ENCODE assay signal across 9 cellular contexts in the genomic region with DNA sequence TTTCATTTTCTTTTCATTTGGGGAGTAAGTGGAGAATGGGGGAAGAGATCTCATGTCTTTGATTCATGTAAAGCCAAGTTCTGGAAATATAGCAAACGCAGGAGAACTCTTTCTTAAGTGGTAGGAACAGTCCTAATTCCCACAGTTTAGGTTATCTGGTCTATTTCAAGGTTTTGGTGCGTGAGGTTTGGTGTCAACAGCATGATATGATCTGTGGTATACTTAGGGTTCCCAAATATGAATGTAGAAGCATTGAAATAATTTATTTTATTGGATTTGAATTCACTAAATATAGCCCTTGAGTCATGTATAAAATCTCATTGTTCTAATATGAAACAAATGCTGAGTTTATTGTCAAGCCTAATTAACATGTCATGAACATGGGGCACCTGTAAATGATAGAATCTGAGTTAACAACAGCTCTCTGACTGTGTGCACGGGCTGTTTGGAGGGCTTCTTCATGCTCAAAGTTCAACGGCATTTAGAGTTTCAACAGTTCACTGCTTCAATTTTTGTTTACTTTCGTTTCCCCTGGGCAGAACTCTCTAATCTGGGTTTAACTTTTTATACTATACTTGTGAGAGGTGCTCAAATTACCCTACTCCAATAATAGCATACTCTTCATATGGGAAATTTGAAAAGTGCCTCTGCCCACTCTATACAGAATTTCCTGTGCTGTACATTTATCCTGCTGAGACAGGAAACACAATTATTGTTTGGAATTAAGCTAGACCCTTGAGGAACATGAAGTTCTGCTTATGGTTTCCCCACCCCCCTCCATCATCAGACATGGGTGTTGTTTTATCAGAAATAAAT.
DNase-seq lines count a peak whose midpoint lies in the region; ATAC-seq and TF ChIP-seq lines count a peak whose summit lies in the region.
"Had no signal": no experiment of that assay in that cellular context is flagged by ENCODE, and none has a peak within 500 bp of the region (broad histone marks: within the 10 kb centered on the region; RNA-seq: fewer than 3 reads in every experiment).

No MANE protein-coding gene starts in this region.

- no peak for DNase-seq in activated naive CD4-positive, alpha-beta T cell treated with anti-CD3 and anti-CD28 coated beads for 36 hours
- DNase-seq in activated naive CD4-positive, alpha-beta T cell treated with anti-CD3 and anti-CD28 coated beads, Interleukin-2, amount 50 U/mL, for 16 hours, result no peak
- DNase-seq in KBM-7 (peak; percentile 71), adrenal gland (no peak), left lung (no peak), tibial nerve (ENCODE audit: low spot score in 2 of 2) (no peak), NCI-H345 treated with DMSO at 0.1 percent for 48 hours (lab: John Stamatoyannopoulos, UW; ENCODE audit: unreplicated experiment) (no peak)
- DNase-seq: left cardiac atrium had no signal

- no peaks in the 10 kb centered on the region for H3K36me3 ChIP-seq in adrenal gland (replicated peaks in 1 of 2)
- H3K36me3 ChIP-seq in left lung, result no peaks in the 10 kb centered on the region
- H3K36me3 ChIP-seq in tibial nerve, result no peaks in the 10 kb centered on the region

- intact Hi-C loops in activated naive CD4-positive, alpha-beta T cell treated with anti-CD3 and anti-CD28 coated beads for 36 hours (cut with micrococcal nuclease), result no loop called here
- intact Hi-C loops in adrenal gland (cut with DNase I) (no loop called here), left lung (cut with DNase I) (no loop called here)

- H3K36me3 Mint-ChIP-seq in activated naive CD4-positive, alpha-beta T cell treated with anti-CD3 and anti-CD28 coated beads for 36 hours (ENCODE audit: low read depth), result no peaks in the 10 kb centered on the region

- H3K4me3 Mint-ChIP-seq in activated naive CD4-positive, alpha-beta T cell treated with anti-CD3 and anti-CD28 coated beads for 36 hours, result peak overlapping the region; percentile 72

- peak overlapping the region in 4 of 5 donors; percentile 48 to 85 (median 64) for H3K27ac ChIP-seq in adrenal gland
- peak overlapping the region; percentile 89 to 92 for H3K27ac ChIP-seq in left lung
- H3K27ac ChIP-seq in tibial nerve, result peak overlapping the region; percentile 85 to 92 (median 88)

- no peak for TF ChIP-seq POLR2A in adrenal gland (IDR thresholded peaks at IDR 0.05)
- no peak for TF ChIP-seq POLR2A in tibial nerve (IDR thresholded peaks at IDR 0.05)

- in situ Hi-C loops in KBM-7 (cut with MboI; ENCODE audit: low pct_unique_long_range_greater_than_20kb, low sequenced_read_pairs), result no loop called here

- H3K27me3 ChIP-seq in adrenal gland (no peaks in the 10 kb centered on the region), left lung (no peaks in the 10 kb centered on the region), tibial nerve (no peaks in the 10 kb centered on the region)

- H3K4me3 ChIP-seq in adrenal gland, result peak overlapping the region in 1 of 4 donors; percentile 30
- peak overlapping the region in 1 of 2 donors; percentile 16 for H3K4me3 ChIP-seq in left lung
- peak overlapping the region in 3 of 4 donors; percentile 3 to 39 (median 28) for H3K4me3 ChIP-seq in tibial nerve

- no peaks in the 10 kb centered on the region for H3K27me3 Mint-ChIP-seq in activated naive CD4-positive, alpha-beta T cell treated with anti-CD3 and anti-CD28 coated beads for 36 hours (ENCODE audit: low read depth)

- no peak for TF ChIP-seq EP300 in tibial nerve (IDR thresholded peaks at IDR 0.05)

- H3K4me1 Mint-ChIP-seq in activated naive CD4-positive, alpha-beta T cell treated with anti-CD3 and anti-CD28 coated beads for 36 hours (ENCODE audit: low read depth), result peaks cover 49% of the 10 kb centered on the region

- ATAC-seq in left lung (peak; percentile 58), HG03039 (IDR thresholded peaks at IDR 0.05; ENCODE audit: unreplicated experiment) (no peak)

- TF ChIP-seq CTCF in adrenal gland (IDR thresholded peaks at IDR 0.05) (no peak), left lung (IDR thresholded peaks at IDR 0.05) (no peak), tibial nerve (IDR thresholded peaks at IDR 0.05) (no peak)

- 36 to 41% (median 40%) methylated on average over 5 of the region's 5 CpGs for WGBS in adrenal gland, 4 donors
- WGBS in tibial nerve, 2 donors, result 19 to 22% methylated on average over 5 of the region's 5 CpGs

- H3K4me1 ChIP-seq in adrenal gland (replicated peaks in 1 of 2) (peaks cover 0 to 26% of the 10 kb centered on the region in 2 donors), left lung (peaks cover 5 to 49% of the 10 kb centered on the region in 2 donors), tibial nerve (peaks cover 0 to 48% (median 23%) of the 10 kb centered on the region in 4 donors)

- no peaks in the 10 kb centered on the region for H3K9me3 ChIP-seq in adrenal gland (replicated peaks in 1 of 3)
- H3K9me3 ChIP-seq in left lung, result no peaks in the 10 kb centered on the region
- no peaks in the 10 kb centered on the region for H3K9me3 ChIP-seq in tibial nerve

- no peaks in the 10 kb centered on the region for H3K9me3 Mint-ChIP-seq in activated naive CD4-positive, alpha-beta T cell treated with anti-CD3 and anti-CD28 coated beads for 36 hours

- H3K27ac Mint-ChIP-seq in activated naive CD4-positive, alpha-beta T cell treated with anti-CD3 and anti-CD28 coated beads for 36 hours, result peak overlapping the region; percentile 84

- CTCF ChIA-PET in activated naive CD4-positive, alpha-beta T cell treated with anti-CD3 and anti-CD28 coated beads for 36 hours (lab: Charles Lee), result interaction anchor here (0.6 to 1.2 kb wide), 4 partner anchors 76 to 250 kb away, joined by 3 to 4 read pairs (median 3); no protein-coding TSS in a partner anchor
